ENCODE assay signal across 15 cellular contexts in the genomic region with DNA sequence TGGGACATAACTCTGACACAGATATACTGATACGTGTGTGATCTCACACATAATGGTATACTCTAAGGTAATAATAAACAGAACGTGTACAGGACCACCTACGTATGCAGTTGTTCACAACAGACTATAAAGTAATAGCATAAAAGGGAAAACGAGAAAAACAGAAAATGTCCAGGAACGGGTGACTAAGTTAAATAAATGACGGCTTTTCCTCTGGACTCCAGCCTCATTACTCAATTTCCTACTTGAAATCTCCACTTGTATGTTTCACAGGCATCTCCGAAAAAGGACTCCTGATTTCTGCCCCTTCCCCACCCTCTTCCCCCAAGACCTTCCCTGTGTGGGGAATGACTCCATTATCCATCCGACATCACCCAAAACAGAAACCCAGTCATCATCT.
"Had no signal": no experiment of that assay in that cellular context is flagged by ENCODE, and none has a peak within 500 bp of the region (broad histone marks: within the 10 kb centered on the region; RNA-seq: fewer than 3 reads in every experiment).

No MANE protein-coding gene starts in this region.

- H3K27ac Mint-ChIP-seq: activated T-cell treated with anti-CD3 and anti-CD28 coated beads, Interleukin-2, amount 50 U/mL, for 72 hours had no signal

- DNase-seq: activated CD4-positive, alpha-beta T cell treated with anti-CD3 and anti-CD28 coated beads, Interleukin-2, amount 50 U/mL, for 4 hours; activated gamma-delta T cell treated with Interleukin-2 at 50 U/mL for 16 hours; activated T-cell treated with anti-CD3 and anti-CD28 coated beads, Interleukin-2, amount 50 U/mL, for 72 hours; dorsolateral prefrontal cortex; esophagus squamous epithelium; hippocampal formation; left ventricle myocardium superior; mesendoderm; SIG-M5; sigmoid colon; spleen had no signal

- H3K4me1 Mint-ChIP-seq: neural crest cell had no signal

- H3K27ac ChIP-seq: ascending aorta, breast epithelium, dorsolateral prefrontal cortex, esophagus squamous epithelium, sigmoid colon, spleen, thoracic aorta had no signal

- H3K4me1 ChIP-seq: ascending aorta, breast epithelium, esophagus squamous epithelium had no signal

- H3K4me3 ChIP-seq: ascending aorta, breast epithelium, dorsolateral prefrontal cortex, esophagus squamous epithelium, sigmoid colon, spleen, thoracic aorta had no signal

- H3K9me3 Mint-ChIP-seq: activated T-cell treated with anti-CD3 and anti-CD28 coated beads, Interleukin-2, amount 50 U/mL, for 72 hours; neural crest cell had no signal

- H3K4me3 Mint-ChIP-seq: activated T-cell treated with anti-CD3 and anti-CD28 coated beads, Interleukin-2, amount 50 U/mL, for 72 hours; neural crest cell had no signal

- H3K9me3 ChIP-seq: ascending aorta, breast epithelium, esophagus squamous epithelium, sigmoid colon, spleen, thoracic aorta had no signal

- H3K27me3 ChIP-seq: ascending aorta, breast epithelium, dorsolateral prefrontal cortex, esophagus squamous epithelium, sigmoid colon, spleen had no signal

- ATAC-seq: activated T-cell treated with anti-CD3 and anti-CD28 coated beads, Interleukin-2, amount 50 U/mL, for 72 hours; left ventricle myocardium superior had no signal
